1 cellular context compared by ENCODE assay signal in the genomic region with DNA sequence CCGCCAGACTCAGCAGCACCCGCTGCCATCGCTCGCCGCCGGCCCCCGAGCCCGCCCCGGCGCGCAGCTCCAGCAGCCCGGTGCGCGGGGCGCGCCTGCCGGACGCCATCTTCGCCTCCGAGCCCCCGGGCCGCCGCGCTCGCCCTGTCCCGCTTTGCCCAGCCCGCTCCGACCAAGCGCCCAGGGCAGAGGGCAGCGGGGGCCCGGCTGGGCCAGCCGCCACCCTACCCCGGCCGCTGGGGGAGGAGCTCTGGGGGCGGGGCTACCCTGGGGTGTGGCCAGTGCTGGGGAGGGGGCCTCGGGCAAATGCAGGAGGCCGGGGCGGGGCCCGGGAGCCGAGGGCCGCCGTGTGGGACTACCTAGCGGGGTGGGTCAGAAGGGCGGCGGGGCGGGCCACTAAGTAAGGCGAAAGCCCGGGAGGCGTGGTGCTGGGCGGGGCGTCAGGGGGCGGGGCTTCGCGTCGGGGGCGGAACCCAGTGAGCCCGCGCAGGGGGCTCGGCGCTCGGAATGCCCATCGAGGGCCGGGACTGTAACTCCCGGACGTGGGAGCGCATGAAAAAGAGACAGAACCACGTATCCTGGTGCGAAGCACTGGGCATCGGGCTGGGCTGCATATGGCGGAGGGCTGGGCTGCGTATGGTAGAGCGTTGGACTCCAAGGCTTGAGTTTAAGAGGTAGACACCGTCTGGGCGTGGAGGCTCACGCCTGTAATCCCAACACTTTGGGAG.
TF ChIP-seq lines count a peak whose summit lies in the region.

A gene (minus strand): TSS at position 252 of the 728 bp plus-strand sequence. CDS start 143 bp downstream, at position 109.

TF ChIP-seq in HepG2, 621 proteins besides CTCF, POLR2A, EP300 and RAD21 (continued from another document and continues in another):
- TF ChIP-seq, protein P1, sequence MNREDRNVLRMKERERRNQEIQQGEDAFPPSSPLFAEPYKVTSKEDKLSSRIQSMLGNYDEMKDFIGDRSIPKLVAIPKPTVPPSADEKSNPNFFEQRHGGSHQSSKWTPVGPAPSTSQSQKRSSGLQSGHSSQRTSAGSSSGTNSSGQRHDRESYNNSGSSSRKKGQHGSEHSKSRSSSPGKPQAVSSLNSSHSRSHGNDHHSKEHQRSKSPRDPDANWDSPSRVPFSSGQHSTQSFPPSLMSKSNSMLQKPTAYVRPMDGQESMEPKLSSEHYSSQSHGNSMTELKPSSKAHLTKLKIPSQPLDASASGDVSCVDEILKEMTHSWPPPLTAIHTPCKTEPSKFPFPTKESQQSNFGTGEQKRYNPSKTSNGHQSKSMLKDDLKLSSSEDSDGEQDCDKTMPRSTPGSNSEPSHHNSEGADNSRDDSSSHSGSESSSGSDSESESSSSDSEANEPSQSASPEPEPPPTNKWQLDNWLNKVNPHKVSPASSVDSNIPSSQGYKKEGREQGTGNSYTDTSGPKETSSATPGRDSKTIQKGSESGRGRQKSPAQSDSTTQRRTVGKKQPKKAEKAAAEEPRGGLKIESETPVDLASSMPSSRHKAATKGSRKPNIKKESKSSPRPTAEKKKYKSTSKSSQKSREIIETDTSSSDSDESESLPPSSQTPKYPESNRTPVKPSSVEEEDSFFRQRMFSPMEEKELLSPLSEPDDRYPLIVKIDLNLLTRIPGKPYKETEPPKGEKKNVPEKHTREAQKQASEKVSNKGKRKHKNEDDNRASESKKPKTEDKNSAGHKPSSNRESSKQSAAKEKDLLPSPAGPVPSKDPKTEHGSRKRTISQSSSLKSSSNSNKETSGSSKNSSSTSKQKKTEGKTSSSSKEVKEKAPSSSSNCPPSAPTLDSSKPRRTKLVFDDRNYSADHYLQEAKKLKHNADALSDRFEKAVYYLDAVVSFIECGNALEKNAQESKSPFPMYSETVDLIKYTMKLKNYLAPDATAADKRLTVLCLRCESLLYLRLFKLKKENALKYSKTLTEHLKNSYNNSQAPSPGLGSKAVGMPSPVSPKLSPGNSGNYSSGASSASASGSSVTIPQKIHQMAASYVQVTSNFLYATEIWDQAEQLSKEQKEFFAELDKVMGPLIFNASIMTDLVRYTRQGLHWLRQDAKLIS (CRISPR knock-in tag; IDR thresholded peaks at IDR 0.05) = no peak
- TF ChIP-seq SIN3B (IDR thresholded peaks at IDR 0.05; ENCODE audit: low read length) (no peak), DMAP1 (CRISPR knock-in tag; IDR thresholded peaks at IDR 0.05) (no peak), TOE1 (CRISPR knock-in tag; IDR thresholded peaks at IDR 0.05) (no peak), ZNF234 (CRISPR knock-in tag; conservative IDR thresholded peaks at IDR 0.05) (no peak), ZNF432 (CRISPR knock-in tag; IDR thresholded peaks at IDR 0.05; ENCODE audit: borderline replicate concordance) (no peak), ZNF235 (CRISPR knock-in tag; IDR thresholded peaks at IDR 0.05; ENCODE audit: borderline replicate concordance) (no peak), HHEX (CRISPR knock-in tag; IDR thresholded peaks at IDR 0.05) (no peak), ZNF207 (IDR thresholded peaks at IDR 0.05; ENCODE audit: borderline replicate concordance) (no peak), ZNF749 (CRISPR knock-in tag; IDR thresholded peaks at IDR 0.05; ENCODE audit: borderline replicate concordance) (no peak), SNAI1 (CRISPR knock-in tag; IDR thresholded peaks at IDR 0.05; ENCODE audit: borderline replicate concordance) (no peak), NCOA1 (CRISPR knock-in tag; IDR thresholded peaks at IDR 0.05) (no peak), U2AF1 (optimal IDR thresholded peaks at IDR 0.05; ENCODE audit: low read depth, low read length) (no peak), ZNF253 (CRISPR knock-in tag; IDR thresholded peaks at IDR 0.05; ENCODE audit: borderline replicate concordance) (0 out of 2 replicates have a peak, but pooled peaks have one; percentile 46), NBN (conservative IDR thresholded peaks at IDR 0.05) (no peak), ZBTB38 (CRISPR knock-in tag; IDR thresholded peaks at IDR 0.05) (no peak; the same call in 1 of the 2 replicates), WIZ (CRISPR knock-in tag; IDR thresholded peaks at IDR 0.05) (0 out of 2 replicates have a peak, but pooled peaks have one; percentile 12), KLF6 (CRISPR knock-in tag; IDR thresholded peaks at IDR 0.05) (no peak; the same call in 1 of the 2 replicates), ZNF768 (CRISPR knock-in tag; IDR thresholded peaks at IDR 0.05) (no peak), ZSCAN25 (CRISPR knock-in tag; IDR thresholded peaks at IDR 0.05) (0 out of 2 replicates have a peak, but pooled peaks have one; percentile 52), ZNF260 (CRISPR knock-in tag; IDR thresholded peaks at IDR 0.05; ENCODE audit: borderline replicate concordance, low read depth) (no peak), ISX (CRISPR knock-in tag; conservative IDR thresholded peaks at IDR 0.05) (no peak), ZNF350 (CRISPR knock-in tag; IDR thresholded peaks at IDR 0.05; ENCODE audit: borderline replicate concordance, low read depth) (no peak; the same call in 1 of the 2 replicates), SETDB1 (CRISPR knock-in tag; IDR thresholded peaks at IDR 0.05; ENCODE audit: borderline replicate concordance) (no peak), ZNF709 (CRISPR knock-in tag; IDR thresholded peaks at IDR 0.05) (no peak), ZNF383 (CRISPR knock-in tag; IDR thresholded peaks at IDR 0.05; ENCODE audit: borderline replicate concordance) (peak; percentile 48; the same call in 1 of the 2 replicates), SNRNP70 (IDR thresholded peaks at IDR 0.05; ENCODE audit: low read depth, low read length) (no peak), RFX3 (CRISPR knock-in tag; IDR thresholded peaks at IDR 0.05) (no peak)
- TF ChIP-seq, protein P2, sequence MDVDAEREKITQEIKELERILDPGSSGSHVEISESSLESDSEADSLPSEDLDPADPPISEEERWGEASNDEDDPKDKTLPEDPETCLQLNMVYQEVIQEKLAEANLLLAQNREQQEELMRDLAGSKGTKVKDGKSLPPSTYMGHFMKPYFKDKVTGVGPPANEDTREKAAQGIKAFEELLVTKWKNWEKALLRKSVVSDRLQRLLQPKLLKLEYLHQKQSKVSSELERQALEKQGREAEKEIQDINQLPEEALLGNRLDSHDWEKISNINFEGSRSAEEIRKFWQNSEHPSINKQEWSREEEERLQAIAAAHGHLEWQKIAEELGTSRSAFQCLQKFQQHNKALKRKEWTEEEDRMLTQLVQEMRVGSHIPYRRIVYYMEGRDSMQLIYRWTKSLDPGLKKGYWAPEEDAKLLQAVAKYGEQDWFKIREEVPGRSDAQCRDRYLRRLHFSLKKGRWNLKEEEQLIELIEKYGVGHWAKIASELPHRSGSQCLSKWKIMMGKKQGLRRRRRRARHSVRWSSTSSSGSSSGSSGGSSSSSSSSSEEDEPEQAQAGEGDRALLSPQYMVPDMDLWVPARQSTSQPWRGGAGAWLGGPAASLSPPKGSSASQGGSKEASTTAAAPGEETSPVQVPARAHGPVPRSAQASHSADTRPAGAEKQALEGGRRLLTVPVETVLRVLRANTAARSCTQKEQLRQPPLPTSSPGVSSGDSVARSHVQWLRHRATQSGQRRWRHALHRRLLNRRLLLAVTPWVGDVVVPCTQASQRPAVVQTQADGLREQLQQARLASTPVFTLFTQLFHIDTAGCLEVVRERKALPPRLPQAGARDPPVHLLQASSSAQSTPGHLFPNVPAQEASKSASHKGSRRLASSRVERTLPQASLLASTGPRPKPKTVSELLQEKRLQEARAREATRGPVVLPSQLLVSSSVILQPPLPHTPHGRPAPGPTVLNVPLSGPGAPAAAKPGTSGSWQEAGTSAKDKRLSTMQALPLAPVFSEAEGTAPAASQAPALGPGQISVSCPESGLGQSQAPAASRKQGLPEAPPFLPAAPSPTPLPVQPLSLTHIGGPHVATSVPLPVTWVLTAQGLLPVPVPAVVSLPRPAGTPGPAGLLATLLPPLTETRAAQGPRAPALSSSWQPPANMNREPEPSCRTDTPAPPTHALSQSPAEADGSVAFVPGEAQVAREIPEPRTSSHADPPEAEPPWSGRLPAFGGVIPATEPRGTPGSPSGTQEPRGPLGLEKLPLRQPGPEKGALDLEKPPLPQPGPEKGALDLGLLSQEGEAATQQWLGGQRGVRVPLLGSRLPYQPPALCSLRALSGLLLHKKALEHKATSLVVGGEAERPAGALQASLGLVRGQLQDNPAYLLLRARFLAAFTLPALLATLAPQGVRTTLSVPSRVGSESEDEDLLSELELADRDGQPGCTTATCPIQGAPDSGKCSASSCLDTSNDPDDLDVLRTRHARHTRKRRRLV (CRISPR knock-in tag; IDR thresholded peaks at IDR 0.05) = no peak
- TF ChIP-seq, protein P3, sequence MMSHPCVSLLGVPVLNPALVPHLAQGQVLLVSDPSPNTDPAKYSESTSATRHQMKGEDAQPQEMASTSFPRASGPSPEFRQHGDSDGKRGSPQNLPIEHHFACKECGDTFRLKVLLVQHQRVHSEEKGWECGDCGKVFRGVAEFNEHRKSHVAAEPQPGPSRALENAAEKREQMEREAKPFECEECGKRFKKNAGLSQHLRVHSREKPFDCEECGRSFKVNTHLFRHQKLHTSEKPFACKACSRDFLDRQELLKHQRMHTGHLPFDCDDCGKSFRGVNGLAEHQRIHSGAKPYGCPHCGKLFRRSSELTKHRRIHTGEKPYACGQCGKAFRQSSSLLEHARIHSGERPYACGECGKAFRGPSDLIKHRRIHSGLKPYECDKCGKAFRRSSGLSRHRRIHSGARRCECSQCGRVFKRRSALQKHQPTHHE (CRISPR knock-in tag; IDR thresholded peaks at IDR 0.05; ENCODE audit: borderline replicate concordance) = no peak
- TF ChIP-seq, protein P4, sequence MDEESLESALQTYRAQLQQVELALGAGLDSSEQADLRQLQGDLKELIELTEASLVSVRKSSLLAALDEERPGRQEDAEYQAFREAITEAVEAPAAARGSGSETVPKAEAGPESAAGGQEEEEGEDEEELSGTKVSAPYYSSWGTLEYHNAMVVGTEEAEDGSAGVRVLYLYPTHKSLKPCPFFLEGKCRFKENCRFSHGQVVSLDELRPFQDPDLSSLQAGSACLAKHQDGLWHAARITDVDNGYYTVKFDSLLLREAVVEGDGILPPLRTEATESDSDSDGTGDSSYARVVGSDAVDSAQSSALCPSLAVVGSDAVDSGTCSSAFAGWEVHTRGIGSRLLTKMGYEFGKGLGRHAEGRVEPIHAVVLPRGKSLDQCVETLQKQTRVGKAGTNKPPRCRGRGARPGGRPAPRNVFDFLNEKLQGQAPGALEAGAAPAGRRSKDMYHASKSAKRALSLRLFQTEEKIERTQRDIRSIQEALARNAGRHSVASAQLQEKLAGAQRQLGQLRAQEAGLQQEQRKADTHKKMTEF (CRISPR knock-in tag; IDR thresholded peaks at IDR 0.05) = no peak; the same call in 1 of the 2 replicates
- TF ChIP-seq, protein P5, sequence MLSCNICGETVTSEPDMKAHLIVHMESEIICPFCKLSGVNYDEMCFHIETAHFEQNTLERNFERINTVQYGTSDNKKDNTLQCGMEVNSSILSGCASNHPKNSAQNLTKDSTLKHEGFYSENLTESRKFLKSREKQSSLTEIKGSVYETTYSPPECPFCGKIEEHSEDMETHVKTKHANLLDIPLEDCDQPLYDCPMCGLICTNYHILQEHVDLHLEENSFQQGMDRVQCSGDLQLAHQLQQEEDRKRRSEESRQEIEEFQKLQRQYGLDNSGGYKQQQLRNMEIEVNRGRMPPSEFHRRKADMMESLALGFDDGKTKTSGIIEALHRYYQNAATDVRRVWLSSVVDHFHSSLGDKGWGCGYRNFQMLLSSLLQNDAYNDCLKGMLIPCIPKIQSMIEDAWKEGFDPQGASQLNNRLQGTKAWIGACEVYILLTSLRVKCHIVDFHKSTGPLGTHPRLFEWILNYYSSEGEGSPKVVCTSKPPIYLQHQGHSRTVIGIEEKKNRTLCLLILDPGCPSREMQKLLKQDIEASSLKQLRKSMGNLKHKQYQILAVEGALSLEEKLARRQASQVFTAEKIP (CRISPR knock-in tag; IDR thresholded peaks at IDR 0.05; ENCODE audit: borderline replicate concordance) = no peak
- TF ChIP-seq, protein P6, sequence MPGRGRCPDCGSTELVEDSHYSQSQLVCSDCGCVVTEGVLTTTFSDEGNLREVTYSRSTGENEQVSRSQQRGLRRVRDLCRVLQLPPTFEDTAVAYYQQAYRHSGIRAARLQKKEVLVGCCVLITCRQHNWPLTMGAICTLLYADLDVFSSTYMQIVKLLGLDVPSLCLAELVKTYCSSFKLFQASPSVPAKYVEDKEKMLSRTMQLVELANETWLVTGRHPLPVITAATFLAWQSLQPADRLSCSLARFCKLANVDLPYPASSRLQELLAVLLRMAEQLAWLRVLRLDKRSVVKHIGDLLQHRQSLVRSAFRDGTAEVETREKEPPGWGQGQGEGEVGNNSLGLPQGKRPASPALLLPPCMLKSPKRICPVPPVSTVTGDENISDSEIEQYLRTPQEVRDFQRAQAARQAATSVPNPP (CRISPR knock-in tag; IDR thresholded peaks at IDR 0.05) = no peak
- TF ChIP-seq, protein P7, sequence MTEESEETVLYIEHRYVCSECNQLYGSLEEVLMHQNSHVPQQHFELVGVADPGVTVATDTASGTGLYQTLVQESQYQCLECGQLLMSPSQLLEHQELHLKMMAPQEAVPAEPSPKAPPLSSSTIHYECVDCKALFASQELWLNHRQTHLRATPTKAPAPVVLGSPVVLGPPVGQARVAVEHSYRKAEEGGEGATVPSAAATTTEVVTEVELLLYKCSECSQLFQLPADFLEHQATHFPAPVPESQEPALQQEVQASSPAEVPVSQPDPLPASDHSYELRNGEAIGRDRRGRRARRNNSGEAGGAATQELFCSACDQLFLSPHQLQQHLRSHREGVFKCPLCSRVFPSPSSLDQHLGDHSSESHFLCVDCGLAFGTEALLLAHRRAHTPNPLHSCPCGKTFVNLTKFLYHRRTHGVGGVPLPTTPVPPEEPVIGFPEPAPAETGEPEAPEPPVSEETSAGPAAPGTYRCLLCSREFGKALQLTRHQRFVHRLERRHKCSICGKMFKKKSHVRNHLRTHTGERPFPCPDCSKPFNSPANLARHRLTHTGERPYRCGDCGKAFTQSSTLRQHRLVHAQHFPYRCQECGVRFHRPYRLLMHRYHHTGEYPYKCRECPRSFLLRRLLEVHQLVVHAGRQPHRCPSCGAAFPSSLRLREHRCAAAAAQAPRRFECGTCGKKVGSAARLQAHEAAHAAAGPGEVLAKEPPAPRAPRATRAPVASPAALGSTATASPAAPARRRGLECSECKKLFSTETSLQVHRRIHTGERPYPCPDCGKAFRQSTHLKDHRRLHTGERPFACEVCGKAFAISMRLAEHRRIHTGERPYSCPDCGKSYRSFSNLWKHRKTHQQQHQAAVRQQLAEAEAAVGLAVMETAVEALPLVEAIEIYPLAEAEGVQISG (CRISPR knock-in tag; IDR thresholded peaks at IDR 0.05) = peak; percentile 29; the same call in 1 of the 2 replicates
- TF ChIP-seq, protein P8, sequence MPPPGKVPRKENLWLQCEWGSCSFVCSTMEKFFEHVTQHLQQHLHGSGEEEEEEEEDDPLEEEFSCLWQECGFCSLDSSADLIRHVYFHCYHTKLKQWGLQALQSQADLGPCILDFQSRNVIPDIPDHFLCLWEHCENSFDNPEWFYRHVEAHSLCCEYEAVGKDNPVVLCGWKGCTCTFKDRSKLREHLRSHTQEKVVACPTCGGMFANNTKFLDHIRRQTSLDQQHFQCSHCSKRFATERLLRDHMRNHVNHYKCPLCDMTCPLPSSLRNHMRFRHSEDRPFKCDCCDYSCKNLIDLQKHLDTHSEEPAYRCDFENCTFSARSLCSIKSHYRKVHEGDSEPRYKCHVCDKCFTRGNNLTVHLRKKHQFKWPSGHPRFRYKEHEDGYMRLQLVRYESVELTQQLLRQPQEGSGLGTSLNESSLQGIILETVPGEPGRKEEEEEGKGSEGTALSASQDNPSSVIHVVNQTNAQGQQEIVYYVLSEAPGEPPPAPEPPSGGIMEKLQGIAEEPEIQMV (CRISPR knock-in tag; IDR thresholded peaks at IDR 0.05; ENCODE audit: low read depth) = peak; percentile 45; the same call in 1 of the 2 replicates
